Comparison of ENCODE assay signal across 8 cellular contexts in genomic region chr1:166974647-166975345, GRCh38. TPM values are rescaled to one million over a fixed set of nuclear protein-coding genes. Genes with fewer than 3 reads are reported as not detected.
DNase-seq lines count a peak whose midpoint lies in the region; ATAC-seq and TF ChIP-seq lines count a peak whose summit lies in the region.

No MANE protein-coding gene starts in this region.

- H3K9ac ChIP-seq in HUES6 (ENCODE audit: low read length): peak overlapping the region; percentile 32

- H3K4me1 ChIP-seq in CD8-positive, alpha-beta T cell (ENCODE audit: insufficient read depth, low read length): peaks cover 9% of the 10 kb centered on the region
- peaks cover 4% of the 10 kb centered on the region; the same call in 1 of the 2 replicates for H3K4me1 ChIP-seq in HUES6 (ENCODE audit: control insufficient read depth, insufficient read depth, low read length)

- peaks cover 24% of the 10 kb centered on the region for H3K27me3 Mint-ChIP-seq in CD8-positive, alpha-beta T cell (ENCODE audit: low read depth)
- H3K27me3 Mint-ChIP-seq in glutamatergic neuron (ENCODE audit: unreplicated experiment): peaks cover 19% of the 10 kb centered on the region

- no peaks in the 10 kb centered on the region for H3K36me3 ChIP-seq in CD8-positive, alpha-beta T cell (ENCODE audit: insufficient read depth, low read length)
- no peaks in the 10 kb centered on the region for H3K36me3 ChIP-seq in HUES6 (ENCODE audit: control insufficient read depth, insufficient read depth, low read length)

- H3K27ac Mint-ChIP-seq in CD8-positive, alpha-beta T cell: no peak overlapping the region
- H3K27ac Mint-ChIP-seq in glutamatergic neuron (ENCODE audit: unreplicated experiment): no peak overlapping the region

- H3K36me3 Mint-ChIP-seq in CD8-positive, alpha-beta T cell: no peaks in the 10 kb centered on the region
- H3K36me3 Mint-ChIP-seq in glutamatergic neuron (ENCODE audit: unreplicated experiment): no peaks in the 10 kb centered on the region

- TF ChIP-seq CTCF in CD8-positive, alpha-beta T cell (IDR thresholded peaks at IDR 0.05): no peak
- no peak for TF ChIP-seq CTCF in glutamatergic neuron (IDR thresholded peaks at IDR 0.05; ENCODE audit: partially characterized antibody, unreplicated experiment)

- H3K9me3 Mint-ChIP-seq in CD8-positive, alpha-beta T cell: no peaks in the 10 kb centered on the region
- H3K9me3 Mint-ChIP-seq in glutamatergic neuron (ENCODE audit: unreplicated experiment): peaks cover 3% of the 10 kb centered on the region

- peak; percentile 22 for ATAC-seq in CD8-positive, alpha-beta T cell
- ATAC-seq in GM21786 (IDR thresholded peaks at IDR 0.05; ENCODE audit: unreplicated experiment): no peak

- no peaks in the 10 kb centered on the region for H3K27me3 ChIP-seq in CD8-positive, alpha-beta T cell (ENCODE audit: insufficient read depth, low read length)
- peaks cover 83% of the 10 kb centered on the region for H3K27me3 ChIP-seq in HUES6 (ENCODE audit: control insufficient read depth, insufficient read depth, low read length)

- H3K4me3 ChIP-seq in CD8-positive, alpha-beta T cell (ENCODE audit: low read depth, low read length): peak overlapping the region; percentile 64
- peak overlapping the region; percentile 71 for H3K4me3 ChIP-seq in HUES6 (ENCODE audit: low read depth, low read length)

- H3K4me3 Mint-ChIP-seq in CD8-positive, alpha-beta T cell: peak overlapping the region; percentile 86
- H3K4me3 Mint-ChIP-seq in glutamatergic neuron (ENCODE audit: unreplicated experiment): peak overlapping the region; percentile 85

- H3K27ac ChIP-seq in CD8-positive, alpha-beta T cell (ENCODE audit: low read depth, low read length): no peak overlapping the region
- H3K27ac ChIP-seq in HUES6 (ENCODE audit: low read depth, low read length): no peak overlapping the region

- POLR2A ChIA-PET in CD8-positive, alpha-beta T cell (lab: Charles Lee): interaction anchor here (0.9 kb wide), 1 partner anchor 99 kb away, joined by 4 read pairs; the partner anchor contains the start of gene TADA1

- intact Hi-C loops in CD8-positive, alpha-beta T cell (cut with DNase I, micrococcal nuclease): loop anchor here in 1 of 2 experiments (2.0 to 10.0 kb wide), 2 partner anchors 84 to 560 kb away; no protein-coding TSS in a partner anchor

- DNase-seq in CD8-positive, alpha-beta T cell: peak in 3 of 7 experiments; percentile 11 to 35 (median 17)
- DNase-seq in activated T-cell treated with anti-CD3 and anti-CD28 coated beads for 4 hours (peak; percentile 48), glutamatergic neuron (no peak), SW 1271 (lab: John Stamatoyannopoulos, UW) (no peak), NCI-H226 (no peak)
- peak; percentile 31 to 37 for DNase-seq in stimulated activated CD4-positive, alpha-beta T cell treated with anti-CD3 and anti-CD28 coated beads, Interleukin-12 subunit alpha, Interleukin-12 subunit beta, amount 100 ng/mL, for 24 hours (ENCODE audit: low read depth in 2 of 2)

- CTCF ChIA-PET in CD8-positive, alpha-beta T cell (lab: Charles Lee): no interaction called here

- H3K4me1 Mint-ChIP-seq in CD8-positive, alpha-beta T cell (ENCODE audit: low read depth): peaks cover 12% of the 10 kb centered on the region
- H3K4me1 Mint-ChIP-seq in glutamatergic neuron (ENCODE audit: low read depth, unreplicated experiment): peaks cover 5% of the 10 kb centered on the region

- H3K9me3 ChIP-seq in CD8-positive, alpha-beta T cell (ENCODE audit: low read length): no peaks in the 10 kb centered on the region
- no peaks in the 10 kb centered on the region for H3K9me3 ChIP-seq in HUES6 (ENCODE audit: control insufficient read depth, insufficient read depth, low read depth, low read length)

RNA-seq across cellular contexts. Expression of gene ILDR2, which starts 0.5 kb away (rescaled TPM):
- under 1 TPM; 0.50 to 0.54 TPM for total RNA-seq in CD8-positive, alpha-beta T cell
- total RNA-seq in glutamatergic neuron (ENCODE audit: unreplicated experiment): 0.56 TPM

RNA-seq across cellular contexts. Expression of gene MAEL, which starts 14.3 kb away (rescaled TPM):
- not detected for total RNA-seq in CD8-positive, alpha-beta T cell
- not detected for total RNA-seq in glutamatergic neuron (ENCODE audit: unreplicated experiment)

Comparison
In these comparisons a context has a peak if more than half of its experiments do, and no peak if none do; other contexts are left out.
1. DNase-seq: peak in activated T-cell treated with anti-CD3 and anti-CD28 coated beads for 4 hours (single experiment) and stimulated activated CD4-positive, alpha-beta T cell treated with anti-CD3 and anti-CD28 coated beads, Interleukin-12 subunit alpha, Interleukin-12 subunit beta, amount 100 ng/mL, for 24 hours (2 of 2); none in glutamatergic neuron (single experiment), SW 1271 (0 of 2) and NCI-H226 (single experiment).